Comparison of ENCODE assay signal across 21 cellular contexts in genomic region chr19:40393894-40394815, GRCh38. TPM values are rescaled to one million over a fixed set of nuclear protein-coding genes. Genes with fewer than 3 reads are reported as not detected.
DNase-seq lines count a peak whose midpoint lies in the region; ATAC-seq, FAIRE-seq and TF ChIP-seq lines count a peak whose summit lies in the region.
"Had no signal": no experiment of that assay in that cellular context is flagged by ENCODE, and none has a peak within 500 bp of the region (broad histone marks: within the 10 kb centered on the region; RNA-seq: fewer than 3 reads in every experiment).

No MANE protein-coding gene starts in this region.

- no peak overlapping the region for H2AFZ ChIP-seq in K562 (ENCODE audit: low read depth, low read length)
- no peak overlapping the region for H2AFZ ChIP-seq in osteoblast (ENCODE audit: low read length)

- H3K9me1 ChIP-seq in K562 (ENCODE audit: control insufficient read depth, insufficient read depth, low read length), result no peaks in the 10 kb centered on the region

- H3K79me2 ChIP-seq in K562 (ENCODE audit: control insufficient read depth, insufficient read depth, low read length) (no peaks in the 10 kb centered on the region), osteoblast (ENCODE audit: insufficient read depth, low read length) (no peaks in the 10 kb centered on the region)

- no peaks in the 10 kb centered on the region for H3K27me3 Mint-ChIP-seq in stimulated activated naive CD8-positive, alpha-beta T cell treated with anti-CD3 and anti-CD28 coated beads, Interleukin-15, amount 100 ng/mL, for 72 hours
- H3K27me3 Mint-ChIP-seq in glutamatergic neuron (ENCODE audit: unreplicated experiment), result peaks cover 5% of the 10 kb centered on the region

- intact Hi-C loops in K562 (cut with micrococcal nuclease), result no loop called here

- peaks cover 10% of the 10 kb centered on the region for H3K4me1 Mint-ChIP-seq in stimulated activated naive CD8-positive, alpha-beta T cell treated with anti-CD3 and anti-CD28 coated beads, Interleukin-15, amount 100 ng/mL, for 72 hours
- peaks cover 3% of the 10 kb centered on the region for H3K4me1 Mint-ChIP-seq in glutamatergic neuron (ENCODE audit: low read depth, unreplicated experiment)

- ATAC-seq in stimulated activated naive CD8-positive, alpha-beta T cell treated with anti-CD3 and anti-CD28 coated beads, Interleukin-15, amount 100 ng/mL, for 72 hours, result peak; percentile 8
- no peak for ATAC-seq in stimulated activated naive CD8-positive, alpha-beta T cell treated with anti-CD3 and anti-CD28 coated beads, Interleukin-15, Interleukin-2, amounts not matched to agents 100 U/mL and 50 U/mL, for 24 hours
- no peak for ATAC-seq in K562
- no peak for ATAC-seq in HG03039 (IDR thresholded peaks at IDR 0.05; ENCODE audit: unreplicated experiment)
- ATAC-seq in GM18868 (IDR thresholded peaks at IDR 0.05; ENCODE audit: unreplicated experiment), result no peak
- ATAC-seq: CD8-positive, alpha-beta T cell had no signal

- H3K36me3 Mint-ChIP-seq in glutamatergic neuron (ENCODE audit: unreplicated experiment), result peaks cover 3% of the 10 kb centered on the region
- H3K36me3 Mint-ChIP-seq: CD14-positive monocyte; CD8-positive, alpha-beta T cell had no signal

- TF ChIP-seq RAD21 in K562 (CRISPR knock-in tag; conservative IDR thresholded peaks at IDR 0.05 in 1 of 2, IDR thresholded peaks at IDR 0.05 in 1 of 2), result no peak

- H3K9me3 ChIP-seq in K562 (replicated peaks; ENCODE audit: control insufficient read depth, insufficient read depth, low read depth, low read length) (no peaks in the 10 kb centered on the region), osteoblast (ENCODE audit: low read depth, low read length) (no peaks in the 10 kb centered on the region)

- TF ChIP-seq POLR2A in K562 (conservative IDR thresholded peaks at IDR 0.05), result no peak

- H3K4me3 ChIP-seq in K562 (no peak overlapping the region), osteoblast (ENCODE audit: insufficient read depth, low read length) (no peak overlapping the region)

- CTCF ChIA-PET in K562 (lab: Yijun Ruan, JAX; ENCODE audit: low intra/inter-chr PET ratio), result no interaction called here

- H3K4me3 Mint-ChIP-seq in stimulated activated naive CD8-positive, alpha-beta T cell treated with anti-CD3 and anti-CD28 coated beads, Interleukin-15, amount 100 ng/mL, for 72 hours, result no peak overlapping the region
- H3K4me3 Mint-ChIP-seq in glutamatergic neuron (ENCODE audit: unreplicated experiment), result no peak overlapping the region
- H3K4me3 Mint-ChIP-seq: CD14-positive monocyte; CD8-positive, alpha-beta T cell had no signal

- no peaks in the 10 kb centered on the region for H3K9me3 Mint-ChIP-seq in stimulated activated naive CD8-positive, alpha-beta T cell treated with anti-CD3 and anti-CD28 coated beads, Interleukin-15, amount 100 ng/mL, for 72 hours
- H3K9me3 Mint-ChIP-seq in glutamatergic neuron (ENCODE audit: unreplicated experiment), result peaks cover 15% of the 10 kb centered on the region
- H3K9me3 Mint-ChIP-seq: CD8-positive, alpha-beta T cell had no signal

- H3K9ac ChIP-seq in K562 (ENCODE audit: insufficient read depth in 1 of 2, low read depth in 2 of 2, low read length in 2 of 2), result peak overlapping the region in 1 of 2 experiments; percentile 9; a peak in 2 of 4 replicates

- 58% methylated on average over 23 of the region's 41 CpGs for WGBS in K562 (ENCODE audit: insufficient coverage, low coverage, missing lambda C conversion rate)

- H3K36me3 ChIP-seq in K562 (ENCODE audit: control insufficient read depth, insufficient read depth, low read length) (no peaks in the 10 kb centered on the region), osteoblast (ENCODE audit: insufficient read depth, low read length) (no peaks in the 10 kb centered on the region)

- TF ChIP-seq CTCF in K562 (IDR thresholded peaks at IDR 0.05 in 2 of 3, conservative IDR thresholded peaks at IDR 0.05 in 1 of 3; ENCODE audit: insufficient read depth in 2 of 3, low read depth in 1 of 3, low read length in 3 of 3), result no peak
- TF ChIP-seq CTCF in osteoblast (IDR thresholded peaks at IDR 0.05; ENCODE audit: extremely low read depth, low read depth, low read length), result no peak
- no peak for TF ChIP-seq CTCF in glutamatergic neuron (IDR thresholded peaks at IDR 0.05; ENCODE audit: partially characterized antibody, unreplicated experiment)

- in situ Hi-C loops in K562 (cut with MboI), result no loop called here

- H3K4me1 ChIP-seq in K562 (replicated peaks in 1 of 2; ENCODE audit: control insufficient read depth in 2 of 2, insufficient read depth in 2 of 2, low read length in 2 of 2) (peaks cover 13 to 59% of the 10 kb centered on the region in 2 experiments), osteoblast (ENCODE audit: insufficient read depth, low read length) (no peaks in the 10 kb centered on the region)

- no TSS peak for BruUV-seq in K562 (replicated peaks; lab: Mats Ljungman, UMichigan)

- no peak overlapping the region for H3K27ac ChIP-seq in K562 (ENCODE audit: extremely low read depth, low read depth, low read length)
- H3K27ac ChIP-seq in osteoblast (ENCODE audit: low read depth, low read length), result no peak overlapping the region
- H3K27ac ChIP-seq: 22Rv1 had no signal

- no peak overlapping the region for H3K27ac Mint-ChIP-seq in stimulated activated naive CD8-positive, alpha-beta T cell treated with anti-CD3 and anti-CD28 coated beads, Interleukin-15, amount 100 ng/mL, for 72 hours
- H3K27ac Mint-ChIP-seq in glutamatergic neuron (ENCODE audit: unreplicated experiment), result no peak overlapping the region
- H3K27ac Mint-ChIP-seq: CD8-positive, alpha-beta T cell had no signal

- no peak overlapping the region for H3K4me2 ChIP-seq in K562 (ENCODE audit: insufficient read depth, low read length)
- no peak overlapping the region for H3K4me2 ChIP-seq in osteoblast (ENCODE audit: insufficient read depth, low read length)

- peaks cover 18 to 34% of the 10 kb centered on the region in 2 experiments for H3K27me3 ChIP-seq in K562 (ENCODE audit: control insufficient read depth in 2 of 2, insufficient read depth in 2 of 2, low read length in 2 of 2)
- H3K27me3 ChIP-seq in osteoblast (ENCODE audit: insufficient read depth, low read length), result no peaks in the 10 kb centered on the region

- H4K20me1 ChIP-seq in K562 (replicated peaks; ENCODE audit: control insufficient read depth, insufficient read depth, low read length) (0 out of 2 replicates have a peak, but pooled peaks cover 2% of the 10 kb centered on the region), osteoblast (ENCODE audit: insufficient read depth, low read length) (no peaks in the 10 kb centered on the region)

- no peak for FAIRE-seq in K562 (lab: Jason Lieb, UNC)
- FAIRE-seq: G401.6, GM12892, GM19239, H54, HepG2, HTR-8/SVneo had no signal

- DNase-seq in stimulated activated naive CD8-positive, alpha-beta T cell treated with anti-CD3 and anti-CD28 coated beads, Interleukin-15, amount 100 ng/mL, for 72 hours, result no peak
- DNase-seq in stimulated activated naive CD8-positive, alpha-beta T cell treated with anti-CD3 and anti-CD28 coated beads, Interleukin-15, Interleukin-2, amounts not matched to agents 100 U/mL and 50 U/mL, for 24 hours, result no peak
- DNase-seq in K562 (ENCODE audit: extremely low read depth in 1 of 4, low spot score in 3 of 4), result no peak
- DNase-seq in osteoblast (ENCODE audit: insufficient read length, low spot score, missing footprints), result peak; percentile 62
- DNase-seq in glutamatergic neuron, result no peak
- DNase-seq in activated T-cell treated with anti-CD3 and anti-CD28 coated beads for 4 hours, result no peak
- DNase-seq: CD8-positive, alpha-beta T cell; COR-L47; DMS79 treated with DMSO at 0.1 percent for 48 hours; EL; KBM-7 had no signal

- TF ChIP-seq EP300 in K562 (IDR thresholded peaks at IDR 0.05; ENCODE audit: low read length), result no peak

- POLR2A ChIA-PET in K562 (lab: Yijun Ruan, JAX), result interaction anchor here (0.6 to 1.4 kb wide), 6 partner anchors 15 to 993 kb away, joined by 3 to 5 read pairs (median 4); partner anchors contain the start of gene PRX

RNA-seq across cellular contexts. Expression of gene HIPK4, which starts 4.2 kb away (rescaled TPM):
- not detected in 2 replicates for total RNA-seq in K562 (2011; cell fraction: chromatin; rRNA removed; ENCODE audit: low replicate concordance)
- 0.13 TPM in 1 of 2 replicates, not detected in the other for total RNA-seq in K562 (2011; cell fraction: nucleolus; rRNA removed)
- total RNA-seq in K562 (2011; cell fraction: nucleoplasm; rRNA removed), result 0.31 TPM in 1 of 2 replicates, not detected in the other
- total RNA-seq in K562 (2014; rRNA removed), result 0.08 TPM in 1 of 2 replicates, not detected in the other
- not detected in 2 replicates for total RNA-seq in K562 (2014; rRNA removed; fragmentation: Illumina TruSeq; extraction: Trizol)
- total RNA-seq in K562 (2015; rRNA removed; fragmentation: Illumina TruSeq; extraction: Trizol), result not detected in 2 replicates
- total RNA-seq in K562 (2021), result 0.07 and 0.09 TPM in 2 replicates
- 0.06 TPM in 1 of 2 replicates, not detected in the other for polyA plus RNA-seq in K562 (2011; rRNA removed)
- polyA plus RNA-seq in K562 (2011; cell fraction: cytosol; rRNA removed), result 0.06 TPM in 2 replicates
- 0.10 TPM in 1 of 2 replicates, not detected in the other for polyA plus RNA-seq in K562 (2011; cell fraction: nucleus; rRNA removed)
- 0.08 and 0.10 TPM in 2 replicates for polyA plus RNA-seq in K562 (2012)
- polyA plus RNA-seq in K562 (2014; fragmentation: Illumina TruSeq; extraction: Trizol), result not detected in 2 replicates
- not detected for polyA plus RNA-seq in K562 (2014; fragmentation: Nextera tagmentation; extraction: Ambion mirVana)
- 0.05 TPM in 1 of 2 replicates, not detected in the other for polyA plus RNA-seq in K562 (2014; rRNA removed)
- not detected in 2 replicates for polyA minus RNA-seq in K562 (2011; rRNA and poly(A)+ RNA removed)
- not detected in 2 replicates for polyA minus RNA-seq in K562 (2011; cell fraction: cytosol; rRNA and poly(A)+ RNA removed)
- not detected in 2 replicates for polyA minus RNA-seq in K562 (2011; cell fraction: nucleus; rRNA and poly(A)+ RNA removed)
- 0.29 and 0.36 TPM in 2 replicates for total RNA-seq in osteoblast
- not detected for total RNA-seq in glutamatergic neuron (ENCODE audit: unreplicated experiment)
- total RNA-seq: HepG2 had no signal
- polyA plus RNA-seq: CD14-positive monocyte had no signal

RNA-seq across cellular contexts. Expression of gene PRX, which starts 19.0 kb away (rescaled TPM):
- 1.8 and 4.5 TPM in 2 replicates for total RNA-seq in K562 (2011; cell fraction: chromatin; rRNA removed; ENCODE audit: low replicate concordance)
- 2.7 and 2.8 TPM in 2 replicates for total RNA-seq in K562 (2011; cell fraction: nucleolus; rRNA removed)
- total RNA-seq in K562 (2011; cell fraction: nucleoplasm; rRNA removed), result 2.1 and 2.2 TPM in 2 replicates
- 2.8 and 3.8 TPM in 2 replicates for total RNA-seq in K562 (2014; rRNA removed)
- 0.61 and 0.65 TPM in 2 replicates for total RNA-seq in K562 (2014; rRNA removed; fragmentation: Illumina TruSeq; extraction: Trizol)
- 1.8 and 2.0 TPM in 2 replicates for total RNA-seq in K562 (2015; rRNA removed; fragmentation: Illumina TruSeq; extraction: Trizol)
- 2.9 and 3.5 TPM in 2 replicates for total RNA-seq in K562 (2021)
- polyA plus RNA-seq in K562 (2011; rRNA removed), result 1.5 and 1.7 TPM in 2 replicates
- polyA plus RNA-seq in K562 (2011; cell fraction: cytosol; rRNA removed), result 1.4 and 1.7 TPM in 2 replicates
- polyA plus RNA-seq in K562 (2011; cell fraction: nucleus; rRNA removed), result 1.0 and 1.8 TPM in 2 replicates
- 2.5 and 4.5 TPM in 2 replicates for polyA plus RNA-seq in K562 (2012)
- polyA plus RNA-seq in K562 (2014; fragmentation: Illumina TruSeq; extraction: Trizol), result 1.3 and 2.1 TPM in 2 replicates
- polyA plus RNA-seq in K562 (2014; fragmentation: Nextera tagmentation; extraction: Ambion mirVana), result not detected
- 1.4 and 1.7 TPM in 2 replicates for polyA plus RNA-seq in K562 (2014; rRNA removed)
- 1.4 and 1.5 TPM in 2 replicates for polyA minus RNA-seq in K562 (2011; rRNA and poly(A)+ RNA removed)
- 2.1 and 2.8 TPM in 2 replicates for polyA minus RNA-seq in K562 (2011; cell fraction: cytosol; rRNA and poly(A)+ RNA removed)
- polyA minus RNA-seq in K562 (2011; cell fraction: nucleus; rRNA and poly(A)+ RNA removed), result 0.54 and 1.00 TPM in 2 replicates
- 2.7 and 3.3 TPM in 2 replicates for total RNA-seq in osteoblast
- total RNA-seq in glutamatergic neuron (ENCODE audit: unreplicated experiment), result 4.7 TPM

RNA-seq across cellular contexts. Expression of gene SERTAD1, which starts 31.6 kb away (rescaled TPM):
- 3.1 and 8.3 TPM in 2 replicates for total RNA-seq in K562 (2011; cell fraction: chromatin; rRNA removed; ENCODE audit: low replicate concordance)
- 10.3 and 11.0 TPM in 2 replicates for total RNA-seq in K562 (2011; cell fraction: nucleolus; rRNA removed)
- 7.5 and 8.9 TPM in 2 replicates for total RNA-seq in K562 (2011; cell fraction: nucleoplasm; rRNA removed)
- total RNA-seq in K562 (2014; rRNA removed), result 8.1 and 10.9 TPM in 2 replicates
- 2.1 and 2.8 TPM in 2 replicates for total RNA-seq in K562 (2014; rRNA removed; fragmentation: Illumina TruSeq; extraction: Trizol)
- total RNA-seq in K562 (2015; rRNA removed; fragmentation: Illumina TruSeq; extraction: Trizol), result 4.9 and 5.5 TPM in 2 replicates
- 8.7 and 8.9 TPM in 2 replicates for total RNA-seq in K562 (2021)
- polyA plus RNA-seq in K562 (2011; rRNA removed), result 6.1 and 6.8 TPM in 2 replicates
- 7.4 and 18.7 TPM in 2 replicates for polyA plus RNA-seq in K562 (2011; cell fraction: cytosol; rRNA removed)
- 5.6 and 9.1 TPM in 2 replicates for polyA plus RNA-seq in K562 (2011; cell fraction: nucleus; rRNA removed)
- polyA plus RNA-seq in K562 (2012), result 6.7 and 8.9 TPM in 2 replicates
- 2.3 and 5.0 TPM in 2 replicates for polyA plus RNA-seq in K562 (2014; fragmentation: Illumina TruSeq; extraction: Trizol)
- polyA plus RNA-seq in K562 (2014; fragmentation: Nextera tagmentation; extraction: Ambion mirVana), result under 1 TPM; 0.15 to 0.85 TPM
- 6.7 TPM in 2 replicates for polyA plus RNA-seq in K562 (2014; rRNA removed)
- 1.9 and 2.1 TPM in 2 replicates for polyA minus RNA-seq in K562 (2011; rRNA and poly(A)+ RNA removed)
- polyA minus RNA-seq in K562 (2011; cell fraction: cytosol; rRNA and poly(A)+ RNA removed), result 3.5 and 4.5 TPM in 2 replicates
- polyA minus RNA-seq in K562 (2011; cell fraction: nucleus; rRNA and poly(A)+ RNA removed), result 1.8 and 3.6 TPM in 2 replicates
- 15.2 and 15.3 TPM in 2 replicates for total RNA-seq in osteoblast
- total RNA-seq in glutamatergic neuron (ENCODE audit: unreplicated experiment), result 3.6 TPM

RNA-seq across cellular contexts. Expression of gene PLD3, which starts 45.7 kb away (rescaled TPM):
- 107 and 382 TPM in 2 replicates for total RNA-seq in K562 (2011; cell fraction: chromatin; rRNA removed; ENCODE audit: low replicate concordance)
- 428 and 489 TPM in 2 replicates for total RNA-seq in K562 (2011; cell fraction: nucleolus; rRNA removed)
- total RNA-seq in K562 (2011; cell fraction: nucleoplasm; rRNA removed), result 273 and 275 TPM in 2 replicates
- total RNA-seq in K562 (2014; rRNA removed), result 112 and 167 TPM in 2 replicates
- total RNA-seq in K562 (2014; rRNA removed; fragmentation: Illumina TruSeq; extraction: Trizol), result 25.6 and 32.7 TPM in 2 replicates
- total RNA-seq in K562 (2015; rRNA removed; fragmentation: Illumina TruSeq; extraction: Trizol), result 63.5 and 72.9 TPM in 2 replicates
- 121 and 128 TPM in 2 replicates for total RNA-seq in K562 (2021)
- 72.7 and 167 TPM in 2 replicates for polyA plus RNA-seq in K562 (2011; rRNA removed)
- polyA plus RNA-seq in K562 (2011; cell fraction: cytosol; rRNA removed), result 103 and 259 TPM in 2 replicates
- 92.2 and 141 TPM in 2 replicates for polyA plus RNA-seq in K562 (2011; cell fraction: nucleus; rRNA removed)
- polyA plus RNA-seq in K562 (2012), result 172 and 394 TPM in 2 replicates
- 79.3 and 129 TPM in 2 replicates for polyA plus RNA-seq in K562 (2014; fragmentation: Illumina TruSeq; extraction: Trizol)
- 1 to 10 TPM; 2.3 to 5.8 TPM for polyA plus RNA-seq in K562 (2014; fragmentation: Nextera tagmentation; extraction: Ambion mirVana)
- polyA plus RNA-seq in K562 (2014; rRNA removed), result 81.6 and 91.2 TPM in 2 replicates
- 36.8 and 45.4 TPM in 2 replicates for polyA minus RNA-seq in K562 (2011; rRNA and poly(A)+ RNA removed)
- 168 and 196 TPM in 2 replicates for polyA minus RNA-seq in K562 (2011; cell fraction: cytosol; rRNA and poly(A)+ RNA removed)
- 38.8 and 46.8 TPM in 2 replicates for polyA minus RNA-seq in K562 (2011; cell fraction: nucleus; rRNA and poly(A)+ RNA removed)
- 136 and 239 TPM in 2 replicates for total RNA-seq in osteoblast
- 1,227 TPM for total RNA-seq in glutamatergic neuron (ENCODE audit: unreplicated experiment)

RNA-seq across cellular contexts. Expression of gene C19orf47, which starts 46.0 kb away (rescaled TPM):
- 54.6 and 104 TPM in 2 replicates for total RNA-seq in K562 (2011; cell fraction: chromatin; rRNA removed; ENCODE audit: low replicate concordance)
- 38.6 and 39.2 TPM in 2 replicates for total RNA-seq in K562 (2011; cell fraction: nucleolus; rRNA removed)
- 46.7 and 47.2 TPM in 2 replicates for total RNA-seq in K562 (2011; cell fraction: nucleoplasm; rRNA removed)
- total RNA-seq in K562 (2014; rRNA removed), result 15.8 and 18.7 TPM in 2 replicates
- 3.3 and 4.0 TPM in 2 replicates for total RNA-seq in K562 (2014; rRNA removed; fragmentation: Illumina TruSeq; extraction: Trizol)
- total RNA-seq in K562 (2015; rRNA removed; fragmentation: Illumina TruSeq; extraction: Trizol), result 9.6 and 11.0 TPM in 2 replicates
- 26.1 and 27.3 TPM in 2 replicates for total RNA-seq in K562 (2021)
- 21.6 and 24.9 TPM in 2 replicates for polyA plus RNA-seq in K562 (2011; rRNA removed)
- polyA plus RNA-seq in K562 (2011; cell fraction: cytosol; rRNA removed), result 20.1 and 41.9 TPM in 2 replicates
- polyA plus RNA-seq in K562 (2011; cell fraction: nucleus; rRNA removed), result 26.9 and 32.6 TPM in 2 replicates
- polyA plus RNA-seq in K562 (2012), result 14.8 and 15.2 TPM in 2 replicates
- 15.2 and 18.3 TPM in 2 replicates for polyA plus RNA-seq in K562 (2014; fragmentation: Illumina TruSeq; extraction: Trizol)
- under 1 TPM; 0.08 to 0.66 TPM for polyA plus RNA-seq in K562 (2014; fragmentation: Nextera tagmentation; extraction: Ambion mirVana)
- 14.7 and 20.5 TPM in 2 replicates for polyA plus RNA-seq in K562 (2014; rRNA removed)
- polyA minus RNA-seq in K562 (2011; rRNA and poly(A)+ RNA removed), result 25.2 and 45.6 TPM in 2 replicates
- 13.1 and 23.2 TPM in 2 replicates for polyA minus RNA-seq in K562 (2011; cell fraction: cytosol; rRNA and poly(A)+ RNA removed)
- 12.1 and 14.4 TPM in 2 replicates for polyA minus RNA-seq in K562 (2011; cell fraction: nucleus; rRNA and poly(A)+ RNA removed)
- 3.6 and 7.7 TPM in 2 replicates for total RNA-seq in osteoblast
- total RNA-seq in glutamatergic neuron (ENCODE audit: unreplicated experiment), result 25.8 TPM
